ENCODE assay signal across 17 cellular contexts in genomic region chrX:21490341-21490740, GRCh38.
"Had no signal": no experiment of that assay in that cellular context is flagged by ENCODE, and none has a peak within 500 bp of the region (broad histone marks: within the 10 kb centered on the region; RNA-seq: fewer than 3 reads in every experiment).

No MANE protein-coding gene starts in this region.

- H3K27ac ChIP-seq: coronary artery, esophagus squamous epithelium, neural progenitor cell, sigmoid colon, spleen had no signal

- ATAC-seq: activated CD4-positive, CD25-positive, alpha-beta regulatory T cell treated with anti-CD3 and anti-CD28 coated beads, Interleukin-2, amount 50 U/mL, for 24 hours; left cardiac atrium had no signal

- H3K4me3 ChIP-seq: coronary artery, esophagus squamous epithelium, lung, neural progenitor cell, sigmoid colon, spleen had no signal

- H2AFZ ChIP-seq: neural progenitor cell had no signal

- H3K9ac ChIP-seq: neural progenitor cell had no signal

- H3K27me3 ChIP-seq: esophagus squamous epithelium, neural progenitor cell, sigmoid colon, spleen had no signal

- H3K9me3 ChIP-seq: esophagus squamous epithelium, sigmoid colon, spleen had no signal

- H3K36me3 ChIP-seq: esophagus squamous epithelium, sigmoid colon, spleen had no signal

- H3K36me3 Mint-ChIP-seq: naive B cell, neural progenitor cell, type B pancreatic cell had no signal

- H3K27ac Mint-ChIP-seq: neural progenitor cell; stimulated activated naive CD8-positive, alpha-beta T cell treated with anti-CD3 and anti-CD28 coated beads, Interleukin-15, Interleukin-2, amounts not matched to agents 100 ng/mL and 50 ng/mL, for 24 hours; type B pancreatic cell had no signal

- H3K4me1 ChIP-seq: esophagus squamous epithelium, neural progenitor cell, sigmoid colon, spleen had no signal

- H3K9me3 Mint-ChIP-seq: naive B cell; neural progenitor cell; stimulated activated naive CD8-positive, alpha-beta T cell treated with anti-CD3 and anti-CD28 coated beads, Interleukin-15, Interleukin-2, amounts not matched to agents 100 ng/mL and 50 ng/mL, for 24 hours had no signal

- H3K27me3 Mint-ChIP-seq: naive B cell; stimulated activated naive CD8-positive, alpha-beta T cell treated with anti-CD3 and anti-CD28 coated beads, Interleukin-15, Interleukin-2, amounts not matched to agents 100 ng/mL and 50 ng/mL, for 24 hours; type B pancreatic cell had no signal

- H3K4me3 Mint-ChIP-seq: naive B cell; neural progenitor cell; stimulated activated naive CD8-positive, alpha-beta T cell treated with anti-CD3 and anti-CD28 coated beads, Interleukin-15, Interleukin-2, amounts not matched to agents 100 ng/mL and 50 ng/mL, for 24 hours; type B pancreatic cell had no signal

- H3K4me2 ChIP-seq: neural progenitor cell had no signal

- DNase-seq: activated CD4-positive, alpha-beta T cell treated with anti-CD3 and anti-CD28 coated beads, Interleukin-2, amount 50 U/mL, for 4 hours; activated naive CD4-positive, alpha-beta T cell treated with Interleukin-2 at 50 U/mL for 16 hours; activated T-cell treated with anti-CD3 and anti-CD28 coated beads for 4 hours; aorta; effector CD4-positive, alpha-beta T cell; esophagus squamous epithelium; left cardiac atrium; naive B cell; sigmoid colon; spleen; T-helper 9 cell had no signal
